ENCODE assay signal across 17 cellular contexts in the genomic region with DNA sequence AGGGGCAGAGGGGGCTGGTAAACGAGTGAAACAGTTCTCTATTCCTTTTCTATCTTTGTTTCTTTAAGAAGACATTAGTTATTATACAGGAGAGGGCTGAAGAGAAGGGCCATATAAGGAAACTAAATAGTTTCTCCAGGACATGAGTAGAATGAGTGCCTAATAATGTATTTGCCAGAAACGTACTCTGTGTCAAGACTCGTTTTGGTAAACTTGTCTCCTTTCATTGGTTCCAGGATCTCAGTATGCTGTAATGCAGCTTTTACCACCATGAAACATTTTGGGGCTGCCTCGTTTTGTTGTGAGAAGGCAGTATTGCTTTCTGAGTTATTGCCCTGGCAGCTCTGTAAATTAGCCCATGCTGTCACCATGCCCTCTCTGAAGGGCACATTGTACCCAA.
"Had no signal": no experiment of that assay in that cellular context is flagged by ENCODE, and none has a peak within 500 bp of the region (broad histone marks: within the 10 kb centered on the region; RNA-seq: fewer than 3 reads in every experiment).

No MANE protein-coding gene starts in this region.

- H3K4me3 ChIP-seq: gastrocnemius medialis, left ventricle myocardium inferior, lung, right atrium auricular region, testis had no signal

- ATAC-seq: gastrocnemius medialis; left cardiac atrium; natural killer cell; stimulated activated effector memory CD8-positive, alpha-beta T cell treated with anti-CD3 and anti-CD28 coated beads, Interleukin-12 subunit alpha, Interleukin-12 subunit beta, amount 100 ng/mL, for 72 hours; stimulated activated naive CD8-positive, alpha-beta T cell treated with anti-CD3 and anti-CD28 coated beads, Interleukin-15, Interleukin-2, amounts not matched to agents 100 U/mL and 50 U/mL, for 24 hours had no signal

- H3K27me3 ChIP-seq: gastrocnemius medialis, right atrium auricular region, testis had no signal

- H3K9me3 ChIP-seq: gastrocnemius medialis, left ventricle myocardium inferior, right atrium auricular region, testis had no signal

- H3K27ac ChIP-seq: gastrocnemius medialis, left ventricle myocardium inferior, right atrium auricular region, testis had no signal

- H3K4me1 ChIP-seq: gastrocnemius medialis, left ventricle myocardium inferior, right atrium auricular region had no signal

- DNase-seq: gastrocnemius medialis; glutamatergic neuron; kidney; left cardiac atrium; left ventricle myocardium inferior; mesenchymal stem cell; midbrain; natural killer cell; posterior cingulate gyrus; small intestine; stimulated activated CD4-positive, alpha-beta T cell treated with anti-CD3 and anti-CD28 coated beads, Interleukin-12 subunit alpha, Interleukin-12 subunit beta, amount 100 ng/mL, for 4 hours; stimulated activated CD8-positive, alpha-beta memory T cell treated with anti-CD3 and anti-CD28 coated beads, Interleukin-4, amount 100 ng/mL, for 48 hours; stimulated activated naive CD8-positive, alpha-beta T cell treated with anti-CD3 and anti-CD28 coated beads, Interleukin-15, Interleukin-2, amounts not matched to agents 100 U/mL and 50 U/mL, for 24 hours; testis had no signal
